17 cellular contexts compared by ENCODE assay signal in genomic region chr4:174928575-174929253, GRCh38. TPM values are rescaled to one million over a fixed set of nuclear protein-coding genes. Genes with fewer than 3 reads are reported as not detected.
DNase-seq lines count a peak whose midpoint lies in the region; ATAC-seq and TF ChIP-seq lines count a peak whose summit lies in the region.
"Had no signal": no experiment of that assay in that cellular context is flagged by ENCODE, and none has a peak within 500 bp of the region (broad histone marks: within the 10 kb centered on the region; RNA-seq: fewer than 3 reads in every experiment).

No MANE protein-coding gene starts in this region.

- H3K27me3 Mint-ChIP-seq in stimulated activated naive B cell treated with anti-CD40 and anti-IgM and Interleukin-4, amounts not matched to agents 10 μg/mL and 1 μg/mL and 100 μg/mL, for 72 hours: no peaks in the 10 kb centered on the region
- H3K27me3 Mint-ChIP-seq in activated naive CD4-positive, alpha-beta T cell treated with anti-CD3 and anti-CD28 coated beads, Interleukin-2, amount 10 ng/mL, durations not matched to agents 7 days and 5 days: no peaks in the 10 kb centered on the region
- H3K27me3 Mint-ChIP-seq: activated CD4-positive, alpha-beta memory T cell treated with anti-CD3 and anti-CD28 coated beads for 36 hours had no signal

- H3K9me3 Mint-ChIP-seq in stimulated activated naive B cell treated with anti-CD40 and anti-IgM and Interleukin-4, amounts not matched to agents 10 μg/mL and 1 μg/mL and 100 μg/mL, for 72 hours: peaks cover 0 to 3% of the 10 kb centered on the region in 2 donors
- H3K9me3 Mint-ChIP-seq in activated naive CD4-positive, alpha-beta T cell treated with anti-CD3 and anti-CD28 coated beads, Interleukin-2, amount 10 ng/mL, durations not matched to agents 7 days and 5 days: no peaks in the 10 kb centered on the region
- H3K9me3 Mint-ChIP-seq: activated T-helper 1 cell treated with anti-CD3 and anti-CD28 coated beads, Interleukin-12 subunit alpha, Interleukin-12 subunit beta, Interleukin-2, Interleukin-4 antibody, amounts not matched to agents 30 ng/mL and 10 ng/mL and 1 ng/mL, durations not matched to agents 14 hours and 24 hours and 36 hours; CD8-positive, alpha-beta T cell had no signal

- no peaks in the 10 kb centered on the region for H3K36me3 Mint-ChIP-seq in stimulated activated naive B cell treated with anti-CD40 and anti-IgM and Interleukin-4, amounts not matched to agents 10 μg/mL and 1 μg/mL and 100 μg/mL, for 72 hours
- no peaks in the 10 kb centered on the region for H3K36me3 Mint-ChIP-seq in activated naive CD4-positive, alpha-beta T cell treated with anti-CD3 and anti-CD28 coated beads, Interleukin-2, amount 10 ng/mL, durations not matched to agents 7 days and 5 days
- H3K36me3 Mint-ChIP-seq: activated CD4-positive, alpha-beta memory T cell treated with anti-CD3 and anti-CD28 coated beads for 36 hours; CD8-positive, alpha-beta T cell; mesothelial cell of epicardium had no signal

- peak overlapping the region; percentile 86 for H3K27ac Mint-ChIP-seq in stimulated activated naive B cell treated with anti-CD40 and anti-IgM and Interleukin-4, amounts not matched to agents 10 μg/mL and 1 μg/mL and 100 μg/mL, for 72 hours
- H3K27ac Mint-ChIP-seq in activated naive CD4-positive, alpha-beta T cell treated with anti-CD3 and anti-CD28 coated beads, Interleukin-2, amount 10 ng/mL, durations not matched to agents 7 days and 5 days: no peak overlapping the region
- H3K27ac Mint-ChIP-seq: activated CD4-positive, alpha-beta memory T cell treated with anti-CD3 and anti-CD28 coated beads for 36 hours; activated T-helper 1 cell treated with anti-CD3 and anti-CD28 coated beads, Interleukin-12 subunit alpha, Interleukin-12 subunit beta, Interleukin-2, Interleukin-4 antibody, amounts not matched to agents 30 ng/mL and 10 ng/mL and 1 ng/mL, durations not matched to agents 14 hours and 24 hours and 36 hours; CD8-positive, alpha-beta T cell had no signal

- no peak for TF ChIP-seq CTCF in GM10266 (IDR thresholded peaks at IDR 0.05; ENCODE audit: control insufficient read depth, insufficient read depth, low read depth, missing control alignments)

- CTCF ChIA-PET in activated naive CD4-positive, alpha-beta T cell treated with anti-CD3 and anti-CD28 coated beads, Interleukin-2, amount 10 ng/mL, durations not matched to agents 7 days and 5 days (lab: Charles Lee): no interaction called here

- no peak overlapping the region for H3K4me3 Mint-ChIP-seq in stimulated activated naive B cell treated with anti-CD40 and anti-IgM and Interleukin-4, amounts not matched to agents 10 μg/mL and 1 μg/mL and 100 μg/mL, for 72 hours
- no peak overlapping the region for H3K4me3 Mint-ChIP-seq in activated naive CD4-positive, alpha-beta T cell treated with anti-CD3 and anti-CD28 coated beads, Interleukin-2, amount 10 ng/mL, durations not matched to agents 7 days and 5 days
- H3K4me3 Mint-ChIP-seq: activated CD4-positive, alpha-beta memory T cell treated with anti-CD3 and anti-CD28 coated beads for 36 hours; activated T-helper 1 cell treated with anti-CD3 and anti-CD28 coated beads, Interleukin-12 subunit alpha, Interleukin-12 subunit beta, Interleukin-2, Interleukin-4 antibody, amounts not matched to agents 30 ng/mL and 10 ng/mL and 1 ng/mL, durations not matched to agents 14 hours and 24 hours and 36 hours; CD8-positive, alpha-beta T cell; mesothelial cell of epicardium had no signal

- DNase-seq in NCI-H82 (lab: John Stamatoyannopoulos, UW): peak; percentile 0
- no peak for DNase-seq in NCI-H82 treated with DMSO at 0.1 percent for 48 hours (lab: John Stamatoyannopoulos, UW; ENCODE audit: unreplicated experiment)
- DNase-seq in Jurkat, Clone E6-1 (ENCODE audit: low read depth, low spot score): peak; percentile 53
- no peak for DNase-seq in stimulated activated naive B cell treated with anti-CD40 and anti-IgM and Interleukin-4, amounts not matched to agents 10 μg/mL and 1 μg/mL and 100 μg/mL, for 72 hours
- no peak for DNase-seq in GM10266 (ENCODE audit: extremely low spot score)
- no peak for DNase-seq in activated CD4-positive, CD25-positive, alpha-beta regulatory T cell treated with anti-CD3 and anti-CD28 coated beads, Interleukin-2, amount 50 U/mL, for 72 hours
- DNase-seq in activated naive CD4-positive, alpha-beta T cell treated with anti-CD3 and anti-CD28 coated beads, Interleukin-2, amount 10 ng/mL, durations not matched to agents 7 days and 5 days: no peak
- DNase-seq: activated CD4-positive, alpha-beta memory T cell treated with anti-CD3 and anti-CD28 coated beads for 36 hours; NCI-H774; stimulated activated naive CD8-positive, alpha-beta T cell treated with anti-CD3 and anti-CD28 coated beads, Interleukin-15, Interleukin-2, amounts not matched to agents 100 U/mL and 50 U/mL, for 24 hours had no signal

- no peaks in the 10 kb centered on the region for H3K4me1 Mint-ChIP-seq in stimulated activated naive B cell treated with anti-CD40 and anti-IgM and Interleukin-4, amounts not matched to agents 10 μg/mL and 1 μg/mL and 100 μg/mL, for 72 hours
- H3K4me1 Mint-ChIP-seq in activated naive CD4-positive, alpha-beta T cell treated with anti-CD3 and anti-CD28 coated beads, Interleukin-2, amount 10 ng/mL, durations not matched to agents 7 days and 5 days: no peaks in the 10 kb centered on the region

- ATAC-seq in HG02763 (IDR thresholded peaks at IDR 0.05; ENCODE audit: unreplicated experiment): peak; percentile 24
- ATAC-seq in stimulated activated naive B cell treated with anti-CD40 and anti-IgM and Interleukin-4, amounts not matched to agents 10 μg/mL and 1 μg/mL and 100 μg/mL, for 72 hours (replicated peaks): peak in 1 of 2 donors; percentile 53
- ATAC-seq: CD8-positive, alpha-beta T cell; stimulated activated naive CD8-positive, alpha-beta T cell treated with anti-CD3 and anti-CD28 coated beads, Interleukin-15, Interleukin-2, amounts not matched to agents 100 U/mL and 50 U/mL, for 24 hours had no signal

- H3K4me3 ChIP-seq in Jurkat, Clone E6-1 (ENCODE audit: low read length): no peak overlapping the region; the same call in 1 of the 2 replicates
- H3K4me3 ChIP-seq: coronary artery had no signal

RNA-seq across cellular contexts. Expression of gene ADAM29, which starts 10.6 kb away (rescaled TPM):
- not detected for polyA plus RNA-seq in Jurkat, Clone E6-1 (2012; ENCODE audit: insufficient read depth, insufficient read length)
- polyA plus RNA-seq: esophagus, urinary bladder had no signal

Comparison
In these comparisons a context has a peak if more than half of its experiments do, and no peak if none do; other contexts are left out.
1. DNase-seq: peak in NCI-H82 (single experiment) and Jurkat, Clone E6-1 (single experiment); none in NCI-H82 treated with DMSO at 0.1 percent for 48 hours (single experiment), stimulated activated naive B cell treated with anti-CD40 and anti-IgM and Interleukin-4, amounts not matched to agents 10 μg/mL and 1 μg/mL and 100 μg/mL, for 72 hours (single experiment), GM10266 (single experiment), activated CD4-positive, CD25-positive, alpha-beta regulatory T cell treated with anti-CD3 and anti-CD28 coated beads, Interleukin-2, amount 50 U/mL, for 72 hours (single experiment) and activated naive CD4-positive, alpha-beta T cell treated with anti-CD3 and anti-CD28 coated beads, Interleukin-2, amount 10 ng/mL, durations not matched to agents 7 days and 5 days (single experiment).